Comparison of ENCODE assay signal across 16 cellular contexts in the genomic region with DNA sequence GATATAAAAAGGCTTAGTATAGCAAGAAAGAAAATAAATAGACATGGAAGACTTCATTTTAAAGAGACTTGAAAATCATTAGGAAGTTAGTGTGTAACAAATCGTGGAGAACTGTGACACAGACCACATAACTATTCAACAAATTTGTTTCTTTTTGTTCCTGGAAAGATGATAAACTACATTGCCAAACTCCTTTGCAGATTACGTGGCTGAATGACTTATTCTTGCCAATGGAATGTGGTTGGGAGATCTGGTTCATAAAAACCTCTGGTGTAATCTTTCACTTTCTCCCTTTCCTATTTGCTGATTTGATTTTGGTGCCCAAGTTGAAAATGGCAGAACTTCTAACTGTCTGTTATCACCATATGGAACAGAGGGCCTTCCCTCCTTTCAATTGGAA.
A peak's percentile ranks its signal among the peaks of the same experiment; 100 is the strongest.
DNase-seq lines count a peak whose midpoint lies in the region; ATAC-seq and TF ChIP-seq lines count a peak whose summit lies in the region.
"Had no signal": no experiment of that assay in that cellular context is flagged by ENCODE, and none has a peak within 500 bp of the region (broad histone marks: within the 10 kb centered on the region; RNA-seq: fewer than 3 reads in every experiment).

No MANE protein-coding gene starts in this region.

- no peaks in the 10 kb centered on the region for H3K27me3 ChIP-seq in CD4-positive, alpha-beta T cell (ENCODE audit: control insufficient read depth, insufficient read depth, low read length)
- no peaks in the 10 kb centered on the region for H3K27me3 ChIP-seq in Caco-2 (replicated peaks; ENCODE audit: control insufficient read depth, insufficient read depth, low read length)

- POLR2A ChIA-PET in CD4-positive, alpha-beta T cell (lab: Charles Lee) = no interaction called here
- POLR2A ChIA-PET in Caco-2 (lab: Charles Lee) = no interaction called here

- H3K27me3 Mint-ChIP-seq in memory B cell = no peaks in the 10 kb centered on the region
- no peaks in the 10 kb centered on the region for H3K27me3 Mint-ChIP-seq in CD4-positive, alpha-beta T cell
- no peaks in the 10 kb centered on the region for H3K27me3 Mint-ChIP-seq in Caco-2 (ENCODE audit: insufficient read depth, unreplicated experiment)
- H3K27me3 Mint-ChIP-seq: activated naive CD4-positive, alpha-beta T cell treated with anti-CD3 and anti-CD28 coated beads, Interleukin-2, amount 10 ng/mL, durations not matched to agents 7 days and 5 days; B cell; type B pancreatic cell had no signal

- no peak overlapping the region for H3K4me3 ChIP-seq in cardiac fibroblast (replicated peaks in 1 of 2; ENCODE audit: low read depth in 2 of 2, low read length in 2 of 2)
- no peak overlapping the region for H3K4me3 ChIP-seq in Caco-2 (ENCODE audit: low read depth, low read length)
- H3K4me3 ChIP-seq: coronary artery had no signal

- H3K4me1 ChIP-seq in Caco-2 = no peaks in the 10 kb centered on the region

- H3K9me3 Mint-ChIP-seq in memory B cell = no peaks in the 10 kb centered on the region
- no peaks in the 10 kb centered on the region for H3K9me3 Mint-ChIP-seq in CD4-positive, alpha-beta T cell
- no peaks in the 10 kb centered on the region for H3K9me3 Mint-ChIP-seq in Caco-2 (ENCODE audit: unreplicated experiment)
- H3K9me3 Mint-ChIP-seq: activated naive CD4-positive, alpha-beta T cell treated with anti-CD3 and anti-CD28 coated beads, Interleukin-2, amount 10 ng/mL, durations not matched to agents 7 days and 5 days had no signal

- peak; percentile 57 for DNase-seq in AG08396 (ENCODE audit: low spot score)
- DNase-seq in NCI-H226 = peak; percentile 82
- DNase-seq in cardiac fibroblast (ENCODE audit: low read depth in 2 of 2) = peak; percentile 68 to 88
- no peak for DNase-seq in memory B cell (ENCODE audit: low spot score in 2 of 2)
- no peak for DNase-seq in CD4-positive, alpha-beta T cell
- DNase-seq in Caco-2 = no peak
- no peak for DNase-seq in DMS114 treated with DMSO at 0.1 percent for 48 hours (lab: John Stamatoyannopoulos, UW; ENCODE audit: unreplicated experiment)
- DNase-seq: activated naive CD4-positive, alpha-beta T cell treated with anti-CD3 and anti-CD28 coated beads, Interleukin-2, amount 10 ng/mL, durations not matched to agents 7 days and 5 days; DMS79 treated with DMSO at 0.1 percent for 48 hours; hippocampal formation; NCI-H1105 treated with DMSO at 0.1 percent for 48 hours; stimulated activated CD4-positive, alpha-beta T cell treated with anti-CD3 and anti-CD28 coated beads, Interleukin-12 subunit alpha, Interleukin-12 subunit beta, amount 100 ng/mL, for 4 hours had no signal

- H3K27ac ChIP-seq in CD4-positive, alpha-beta T cell (ENCODE audit: low read depth, low read length) = no peak overlapping the region
- H3K27ac ChIP-seq: coronary artery had no signal

- H3K27ac Mint-ChIP-seq in memory B cell (peak overlapping the region; percentile 1), Caco-2 (ENCODE audit: unreplicated experiment) (no peak overlapping the region)
- H3K27ac Mint-ChIP-seq in CD4-positive, alpha-beta T cell = no peak overlapping the region
- H3K27ac Mint-ChIP-seq: activated naive CD4-positive, alpha-beta T cell treated with anti-CD3 and anti-CD28 coated beads, Interleukin-2, amount 10 ng/mL, durations not matched to agents 7 days and 5 days; B cell; type B pancreatic cell had no signal

- H3K36me3 ChIP-seq in Caco-2 (ENCODE audit: control insufficient read depth, insufficient read depth, low read length) = no peaks in the 10 kb centered on the region

- H3K36me3 Mint-ChIP-seq in memory B cell (no peaks in the 10 kb centered on the region), Caco-2 (ENCODE audit: insufficient read depth, unreplicated experiment) (no peaks in the 10 kb centered on the region)
- H3K36me3 Mint-ChIP-seq in CD4-positive, alpha-beta T cell (ENCODE audit: low read depth) = no peaks in the 10 kb centered on the region
- H3K36me3 Mint-ChIP-seq: activated naive CD4-positive, alpha-beta T cell treated with anti-CD3 and anti-CD28 coated beads, Interleukin-2, amount 10 ng/mL, durations not matched to agents 7 days and 5 days; type B pancreatic cell had no signal

- TF ChIP-seq CTCF in cardiac fibroblast (IDR thresholded peaks at IDR 0.05; ENCODE audit: low read depth, low read length) = no peak
- TF ChIP-seq CTCF in CD4-positive, alpha-beta T cell (IDR thresholded peaks at IDR 0.05) = no peak
- TF ChIP-seq CTCF in Caco-2 (IDR thresholded peaks at IDR 0.05; ENCODE audit: insufficient read depth in 1 of 2, low read depth in 1 of 2, low read length in 1 of 2, severe bottlenecking in 1 of 2, unreplicated experiment in 1 of 2) = no peak

- H3K9me3 ChIP-seq in CD4-positive, alpha-beta T cell (ENCODE audit: control insufficient read depth, low read length) = no peaks in the 10 kb centered on the region
- no peaks in the 10 kb centered on the region for H3K9me3 ChIP-seq in Caco-2

- no peak overlapping the region for H3K4me3 Mint-ChIP-seq in memory B cell
- no peak overlapping the region for H3K4me3 Mint-ChIP-seq in CD4-positive, alpha-beta T cell
- no peak overlapping the region for H3K4me3 Mint-ChIP-seq in Caco-2 (ENCODE audit: unreplicated experiment)
- H3K4me3 Mint-ChIP-seq: activated naive CD4-positive, alpha-beta T cell treated with anti-CD3 and anti-CD28 coated beads, Interleukin-2, amount 10 ng/mL, durations not matched to agents 7 days and 5 days; B cell; type B pancreatic cell had no signal

- intact Hi-C loops in CD4-positive, alpha-beta T cell (cut with DNase I, micrococcal nuclease) = no loop called here
- intact Hi-C loops in Caco-2 (cut with micrococcal nuclease; ENCODE audit: unreplicated experiment) = no loop called here

- CTCF ChIA-PET in CD4-positive, alpha-beta T cell (lab: Charles Lee) = no interaction called here
- CTCF ChIA-PET in Caco-2 (lab: Charles Lee) = no interaction called here

- no TSS peak for BruUV-seq in Caco-2 (replicated peaks; lab: Mats Ljungman, UMichigan)

- H3K4me1 Mint-ChIP-seq in memory B cell (no peaks in the 10 kb centered on the region), Caco-2 (ENCODE audit: low read depth, unreplicated experiment) (no peaks in the 10 kb centered on the region)
- H3K4me1 Mint-ChIP-seq in CD4-positive, alpha-beta T cell (ENCODE audit: low read depth) = no peaks in the 10 kb centered on the region
- H3K4me1 Mint-ChIP-seq: activated naive CD4-positive, alpha-beta T cell treated with anti-CD3 and anti-CD28 coated beads, Interleukin-2, amount 10 ng/mL, durations not matched to agents 7 days and 5 days; B cell had no signal

- ATAC-seq in memory B cell (ENCODE audit: low read depth) = no peak
- ATAC-seq in HG02642 (IDR thresholded peaks at IDR 0.05; ENCODE audit: poor library complexity, unreplicated experiment) = no peak
- no peak for ATAC-seq in CD4-positive, alpha-beta T cell (ENCODE audit: poor library complexity)

Comparison
In these comparisons a context has a peak if more than half of its experiments do, and no peak if none do; other contexts are left out.
1. DNase-seq: peak in AG08396 (single experiment), NCI-H226 (single experiment) and cardiac fibroblast (2 of 2); none in memory B cell (0 of 2), CD4-positive, alpha-beta T cell (0 of 10), Caco-2 (0 of 2) and DMS114 treated with DMSO at 0.1 percent for 48 hours (single experiment).